Comparison of ENCODE assay signal across 19 cellular contexts in the genomic region with DNA sequence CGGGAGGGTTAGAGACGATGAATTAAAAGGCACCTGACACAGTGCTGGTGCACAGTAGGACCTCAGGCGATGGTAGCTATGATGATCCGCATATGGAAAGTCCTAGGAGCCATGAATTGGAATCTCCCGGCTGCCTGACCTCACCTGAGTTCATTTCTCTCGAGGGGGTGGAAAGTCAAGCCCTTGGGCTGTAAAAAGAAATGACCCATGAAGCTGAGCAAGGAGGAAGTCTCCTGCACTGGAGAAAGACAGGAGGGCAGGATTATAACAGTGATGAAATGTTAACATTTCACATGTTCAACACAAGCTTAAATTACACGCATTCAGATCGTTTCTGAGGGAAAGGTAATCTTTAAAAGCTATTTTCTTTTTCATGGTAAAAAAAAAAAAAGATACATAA.
DNase-seq lines count a peak whose midpoint lies in the region; ATAC-seq and TF ChIP-seq lines count a peak whose summit lies in the region.
"Had no signal": no experiment of that assay in that cellular context is flagged by ENCODE, and none has a peak within 500 bp of the region (broad histone marks: within the 10 kb centered on the region; RNA-seq: fewer than 3 reads in every experiment).

No MANE protein-coding gene starts in this region.

- H3K9me3 ChIP-seq in A673 (ENCODE audit: low read depth, low read length, poor library complexity, severe bottlenecking) (peaks cover 5% of the 10 kb centered on the region), HUES48 (ENCODE audit: control insufficient read depth, insufficient read depth, low read length) (no peaks in the 10 kb centered on the region), neural progenitor cell (ENCODE audit: low read depth) (no peaks in the 10 kb centered on the region)
- H3K9me3 ChIP-seq: A549 had no signal

- no peak overlapping the region for H3K9ac ChIP-seq in HUES48 (ENCODE audit: low read depth, low read length)
- H3K9ac ChIP-seq in neural progenitor cell, result no peak overlapping the region
- H3K9ac ChIP-seq: BLaER1 had no signal

- POLR2A ChIA-PET in A673 (lab: Charles Lee; ENCODE audit: low non-redundant PET), result no interaction called here

- H3K36me3 Mint-ChIP-seq in neural progenitor cell, result no peaks in the 10 kb centered on the region
- H3K36me3 Mint-ChIP-seq: CD14-positive monocyte; CD4-positive, alpha-beta memory T cell had no signal

- intact Hi-C loops in A673 (cut with micrococcal nuclease; ENCODE audit: unreplicated experiment), result no loop called here

- H3K27ac ChIP-seq in A673 (ENCODE audit: low read depth, low read length, poor library complexity, severe bottlenecking), result peak overlapping the region; percentile 42
- H3K27ac ChIP-seq in HUES48 (ENCODE audit: low read depth, low read length), result peak overlapping the region; percentile 83
- H3K27ac ChIP-seq in neural progenitor cell, result no peak overlapping the region
- H3K27ac ChIP-seq: 22Rv1, A549, BLaER1, HL-60 had no signal

- no peaks in the 10 kb centered on the region for H3K9me3 Mint-ChIP-seq in neural progenitor cell
- H3K9me3 Mint-ChIP-seq: GM23338 had no signal

- no peak overlapping the region for H2AFZ ChIP-seq in neural progenitor cell (replicated peaks)
- H2AFZ ChIP-seq: GM23338 had no signal

- peaks cover 39% of the 10 kb centered on the region for H3K4me1 ChIP-seq in A673 (ENCODE audit: insufficient read depth, low read length, poor library complexity, severe bottlenecking)
- H3K4me1 ChIP-seq in HUES48 (ENCODE audit: control insufficient read depth, insufficient read depth, low read length), result peaks cover 19% of the 10 kb centered on the region
- H3K4me1 ChIP-seq in neural progenitor cell, result peaks cover 27% of the 10 kb centered on the region
- H3K4me1 ChIP-seq: A549, BLaER1 had no signal

- no peak overlapping the region for H3K4me3 Mint-ChIP-seq in neural progenitor cell
- H3K4me3 Mint-ChIP-seq: CD14-positive monocyte; CD4-positive, alpha-beta memory T cell; GM23338 had no signal

- H3K4me3 ChIP-seq in A673 (ENCODE audit: low read depth, low read length, poor library complexity, severe bottlenecking), result no peak overlapping the region
- no peak overlapping the region for H3K4me3 ChIP-seq in HUES48 (ENCODE audit: low read depth, low read length)
- no peak overlapping the region for H3K4me3 ChIP-seq in neural progenitor cell
- H3K4me3 ChIP-seq: A549, BLaER1, GM23338 had no signal

- no peak for ATAC-seq in GM18517 (IDR thresholded peaks at IDR 0.05; ENCODE audit: unreplicated experiment)
- ATAC-seq: A549, HepG2 had no signal

- H3F3A ChIP-seq in neural progenitor cell (ENCODE audit: low read depth), result peaks cover 14% of the 10 kb centered on the region

- H4K20me1 ChIP-seq in neural progenitor cell (ENCODE audit: low read depth), result no peaks in the 10 kb centered on the region
- H4K20me1 ChIP-seq: BLaER1 had no signal

- CTCF ChIA-PET in A673 (lab: Charles Lee), result interaction anchor here (0.7 kb wide), 1 partner anchor 53 kb away, joined by 4 read pairs; no protein-coding TSS in a partner anchor

- no peaks in the 10 kb centered on the region for H3K79me2 ChIP-seq in neural progenitor cell (ENCODE audit: low read depth)

- peak overlapping the region; percentile 23 for H3K4me2 ChIP-seq in neural progenitor cell
- H3K4me2 ChIP-seq: A549, BLaER1, GM23338 had no signal

- peaks cover 5% of the 10 kb centered on the region for H3K27me3 Mint-ChIP-seq in neural progenitor cell (ENCODE audit: insufficient read depth, low read depth)

- no peaks in the 10 kb centered on the region for H3K36me3 ChIP-seq in A673 (ENCODE audit: insufficient read depth, low read length, poor library complexity, severe bottlenecking)
- H3K36me3 ChIP-seq in HUES48 (ENCODE audit: control insufficient read depth, insufficient read depth, low read length), result no peaks in the 10 kb centered on the region
- no peaks in the 10 kb centered on the region for H3K36me3 ChIP-seq in neural progenitor cell
- H3K36me3 ChIP-seq: BLaER1 had no signal

- H3K27me3 ChIP-seq in A673 (replicated peaks; ENCODE audit: insufficient read depth, low read depth, low read length, poor library complexity), result no peaks in the 10 kb centered on the region
- H3K27me3 ChIP-seq in HUES48 (ENCODE audit: control insufficient read depth, insufficient read depth, low read length), result no peaks in the 10 kb centered on the region; the same call in 1 of the 2 replicates
- peaks cover 6% of the 10 kb centered on the region for H3K27me3 ChIP-seq in neural progenitor cell
- H3K27me3 ChIP-seq: BLaER1 had no signal

- no peak overlapping the region for H3K27ac Mint-ChIP-seq in neural progenitor cell
- H3K27ac Mint-ChIP-seq: CD14-positive monocyte, GM23338 had no signal

- H3K4me1 Mint-ChIP-seq in neural progenitor cell, result peaks cover 24% of the 10 kb centered on the region
- H3K4me1 Mint-ChIP-seq: CD14-positive monocyte had no signal

- TF ChIP-seq CTCF in A673 (conservative IDR thresholded peaks at IDR 0.05; ENCODE audit: low read depth, low read length) (no peak), neural progenitor cell (IDR thresholded peaks at IDR 0.05) (no peak)

- no peak for DNase-seq in A673 (ENCODE audit: low spot score)
- peak; percentile 12 for DNase-seq in kidney tubule cell (ENCODE audit: low spot score)
- DNase-seq in neural progenitor cell (ENCODE audit: low spot score), result no peak
- no peak for DNase-seq in GOT3 (lab: John Stamatoyannopoulos, UW)
- DNase-seq in NCI-H128 (lab: John Stamatoyannopoulos, UW; ENCODE audit: unreplicated experiment), result no peak
- no peak for DNase-seq in GM19240 (ENCODE audit: insufficient read length, low spot score)
- DNase-seq: Calu3; CD4-positive, alpha-beta memory T cell; H7; KG1 had no signal

- no TSS peak for BruUV-seq in A673 (replicated peaks; lab: Mats Ljungman, UMichigan)
